Comparison of ENCODE assay signal across 24 cellular contexts in genomic region chr3:82276992-82277391, GRCh38.
"Had no signal": no experiment of that assay in that cellular context is flagged by ENCODE, and none has a peak within 500 bp of the region (broad histone marks: within the 10 kb centered on the region; RNA-seq: fewer than 3 reads in every experiment).

No MANE protein-coding gene starts in this region.

- H3K27ac ChIP-seq: stomach, suprapubic skin, testis, thoracic aorta, thyroid gland, tibial artery, tibial nerve, transverse colon, upper lobe of left lung, upper lobe of right lung, uterus, vagina had no signal

- DNase-seq: stimulated activated CD4-positive, alpha-beta T cell treated with anti-CD3 and anti-CD28 coated beads, Interleukin-2, amount 100 ng/mL, for 48 hours; stimulated activated CD4-positive, alpha-beta T cell treated with anti-CD3 and anti-CD28 coated beads, Interleukin-4, amount 100 ng/mL, for 1 hour; stimulated activated CD4-positive, alpha-beta T cell treated with anti-CD3 and anti-CD28 coated beads, Interleukin-4, amount 100 ng/mL, for 24 hours; stimulated activated CD4-positive, alpha-beta T cell treated with anti-CD3 and anti-CD28 coated beads, Interleukin-4, amount 100 ng/mL, for 4 hours; stimulated activated CD8-positive, alpha-beta memory T cell treated with anti-CD3 and anti-CD28 coated beads, Interleukin-4, amount 100 ng/mL, for 48 hours; stimulated activated naive B cell treated with anti-CD40 and anti-IgM and Interleukin-4, amounts not matched to agents 10 μg/mL and 1 μg/mL and 100 μg/mL, for 72 hours; stimulated activated naive CD4-positive, alpha-beta T cell; stimulated activated naive CD4-positive, alpha-beta T cell treated with Interleukin-2 at 50 U/mL for 16 hours; stimulated activated naive CD8-positive, alpha-beta T cell treated with anti-CD3 and anti-CD28 coated beads, Interleukin-15, amount 100 ng/mL, for 72 hours; stimulated activated naive CD8-positive, alpha-beta T cell treated with anti-CD3 and anti-CD28 coated beads, Interleukin-15, Interleukin-2, amounts not matched to agents 100 U/mL and 50 U/mL, for 24 hours; stomach; substantia nigra; testis; thyroid gland; tibial artery; transverse colon; trophoblast cell; upper lobe of left lung; upper lobe of right lung; uterus had no signal

- H3K27me3 ChIP-seq: stomach, suprapubic skin, testis, thyroid gland, tibial artery, tibial nerve, transverse colon, upper lobe of left lung, upper lobe of right lung, uterus, vagina had no signal

- H3K4me3 ChIP-seq: stomach, suprapubic skin, testis, thoracic aorta, thyroid gland, tibial artery, tibial nerve, transverse colon, upper lobe of left lung, upper lobe of right lung, uterus, vagina had no signal

- H3K36me3 ChIP-seq: stomach, suprapubic skin, thoracic aorta, thyroid gland, tibial artery, tibial nerve, transverse colon, upper lobe of left lung, upper lobe of right lung, uterus, vagina had no signal

- H3K9me3 ChIP-seq: suprapubic skin, testis, thoracic aorta, thyroid gland, tibial nerve, upper lobe of left lung, upper lobe of right lung, uterus, vagina had no signal
